Comparison of ENCODE assay signal across 37 cellular contexts in the genomic region with DNA sequence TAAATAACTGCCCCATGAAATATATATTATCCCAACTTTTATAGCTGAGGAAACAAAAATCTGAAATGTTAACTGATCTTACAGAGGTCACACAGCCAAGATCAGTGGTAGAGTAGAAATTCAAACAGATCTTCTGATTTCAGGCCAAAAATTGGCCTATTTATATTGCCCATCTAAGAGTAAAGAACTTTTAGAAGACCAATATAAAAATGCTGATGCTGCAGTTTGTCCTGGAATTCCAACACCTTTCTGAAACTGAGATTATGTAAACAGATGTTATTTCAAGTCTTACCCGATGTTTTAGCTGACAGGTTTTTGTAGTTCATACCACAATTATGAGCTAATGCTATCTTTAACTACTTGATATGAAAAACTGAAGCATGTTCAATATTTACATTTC. TPM values are rescaled to one million over a fixed set of nuclear protein-coding genes. Genes with fewer than 3 reads are reported as not detected.
"Had no signal": no experiment of that assay in that cellular context is flagged by ENCODE, and none has a peak within 500 bp of the region (broad histone marks: within the 10 kb centered on the region; RNA-seq: fewer than 3 reads in every experiment).

No MANE protein-coding gene starts in this region.

- H3K4me2 ChIP-seq: hepatocyte had no signal

- ATAC-seq: esophagus mucosa; gastrocnemius medialis; left cardiac atrium; left lung; mucosa of descending colon; natural killer cell treated with Interleukin-12 subunit alpha and Interleukin-12 subunit beta and Interleukin-15 and Interleukin-18, amount 100 ng/mL, for 72 hours; sciatic nerve; stimulated activated effector memory CD8-positive, alpha-beta T cell treated with anti-CD3 and anti-CD28 coated beads, Interleukin-12 subunit alpha, Interleukin-12 subunit beta, amount 100 ng/mL, for 72 hours had no signal

- H3K79me2 ChIP-seq: hepatocyte, parathyroid adenoma had no signal

- H3K4me3 ChIP-seq: dorsolateral prefrontal cortex, gastrocnemius medialis, hepatocyte, left lung, mucosa of descending colon, stomach, thyroid gland, vagina had no signal

- H3K9me3 ChIP-seq: gastrocnemius medialis, mucosa of descending colon, neutrophil, thyroid gland, vagina had no signal

- H3K27ac ChIP-seq: dorsolateral prefrontal cortex, epithelial cell of prostate, gastrocnemius medialis, hepatocyte, left lung, neutrophil, parathyroid adenoma, stomach, thyroid gland, vagina had no signal

- H3K4me1 ChIP-seq: gastrocnemius medialis, left lung, parathyroid adenoma, stomach, thyroid gland, vagina had no signal

- H3K27me3 ChIP-seq: gastrocnemius medialis, hepatocyte, left lung, neutrophil, stomach, thyroid gland, vagina had no signal

- H3K36me3 ChIP-seq: gastrocnemius medialis, left lung, neutrophil, stomach, thyroid gland, vagina had no signal

- DNase-seq: dorsolateral prefrontal cortex; effector CD4-positive, alpha-beta T cell; foreskin fibroblast; gastrocnemius medialis; head of caudate nucleus; kidney; left cardiac atrium; left lung; mesenchymal stem cell; mucosa of descending colon; naive B cell; stimulated activated CD4-positive, alpha-beta T cell treated with anti-CD3 and anti-CD28 coated beads, Interleukin-2, amount 100 ng/mL, for 24 hours; stimulated activated CD4-positive, alpha-beta T cell treated with anti-CD3 and anti-CD28 coated beads, Interleukin-4, amount 100 ng/mL, for 24 hours; stimulated activated naive CD4-positive, alpha-beta T cell treated with Interleukin-2 at 50 U/mL for 16 hours; stomach; thyroid gland; trophoblast cell had no signal

- H2AFZ ChIP-seq: hepatocyte, parathyroid adenoma had no signal

- H3K9ac ChIP-seq: parathyroid adenoma had no signal

RNA-seq across cellular contexts. Expression of a gene that starts 51.1 kb away (rescaled TPM):
- total RNA-seq: dorsolateral prefrontal cortex; esophagus mucosa; glomerular endothelial cell; kidney; left cardiac atrium; left lung; lower leg skin; lung microvascular endothelial cell; mesothelial cell of epicardium; mucosa of descending colon; natural killer cell treated with Interleukin-12 subunit alpha and Interleukin-12 subunit beta and Interleukin-15 and Interleukin-18, amount 100 ng/mL, for 72 hours; neural crest cell; omental fat pad; progenitor cell of endocrine pancreas; sciatic nerve; skeletal muscle tissue; stomach; subcutaneous adipose tissue; temporal lobe; thyroid gland; ureter; vagina had no signal
